Comparison of ENCODE assay signal across 18 cellular contexts in the genomic region with DNA sequence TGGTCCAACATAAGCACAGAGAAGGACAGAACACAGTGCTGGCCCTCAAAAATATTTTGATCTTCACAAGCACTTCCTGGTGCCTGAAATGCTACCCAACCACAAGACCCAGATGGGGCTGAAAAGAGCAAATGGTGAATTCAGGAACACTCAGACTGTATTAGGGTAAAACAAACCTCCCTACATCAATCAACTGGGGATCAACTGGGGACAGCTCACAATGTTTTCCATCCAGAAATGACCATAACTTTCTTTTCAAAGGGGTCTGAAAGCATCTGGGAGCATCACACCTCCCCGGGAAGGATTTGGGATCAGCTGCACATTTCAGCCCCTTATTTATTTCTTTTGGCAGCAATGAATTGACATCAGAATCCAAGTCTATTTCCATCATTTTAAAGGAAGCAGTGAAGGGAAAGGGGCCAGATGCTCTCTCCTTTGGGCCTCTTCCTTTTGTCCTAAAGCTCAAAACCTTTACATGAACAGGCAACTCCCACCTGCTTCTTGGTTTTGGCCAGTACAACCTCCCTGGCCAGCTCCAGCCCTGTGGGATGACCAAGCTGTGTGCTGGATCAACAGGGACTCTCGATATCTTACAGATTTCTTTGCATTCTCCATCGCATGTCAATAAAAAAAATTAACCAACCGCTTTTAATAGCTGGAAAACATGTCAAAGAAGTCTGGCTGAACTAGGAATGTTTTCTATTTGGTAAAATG. TPM values are rescaled to one million over a fixed set of nuclear protein-coding genes. Genes with fewer than 3 reads are reported as not detected.
DNase-seq lines count a peak whose midpoint lies in the region; ATAC-seq and TF ChIP-seq lines count a peak whose summit lies in the region.
"Had no signal": no experiment of that assay in that cellular context is flagged by ENCODE, and none has a peak within 500 bp of the region (broad histone marks: within the 10 kb centered on the region; RNA-seq: fewer than 3 reads in every experiment).

No MANE protein-coding gene starts in this region.

- H3K4me3 Mint-ChIP-seq in brain = no peak overlapping the region
- H3K4me3 Mint-ChIP-seq: B cell; CD8-positive, alpha-beta T cell; H9 had no signal

- H3K9me2 ChIP-seq in Karpas-422 (replicated peaks; ENCODE audit: insufficient read depth, low read length) = no peaks in the 10 kb centered on the region

- peak in 5 of 8 donors; percentile 18 to 43 (median 27) for ATAC-seq in heart right ventricle
- ATAC-seq: CD8-positive, alpha-beta T cell; GM12878 had no signal

- intact Hi-C loops in heart right ventricle (cut with DNase I) (loop anchor here in 1 of 10 donors (5.0 kb wide), 1 partner anchor 53 kb away; no protein-coding TSS in a partner anchor), uterus (cut with DNase I; ENCODE audit: low total_unique reads) (no loop called here), tibial artery (cut with DNase I; ENCODE audit: low total_unique reads) (no loop called here), ascending aorta (cut with DNase I) (no loop called here)

- 68 to 71% methylated on average over 4 of the region's 4 CpGs for WGBS in heart right ventricle, 2 donors

- TF ChIP-seq CTCF in heart right ventricle (IDR thresholded peaks at IDR 0.05) (no peak), right atrium auricular region (IDR thresholded peaks at IDR 0.05) (no peak), brain (conservative IDR thresholded peaks at IDR 0.05) (no peak), uterus (IDR thresholded peaks at IDR 0.05) (no peak), tibial artery (IDR thresholded peaks at IDR 0.05) (no peak), ascending aorta (IDR thresholded peaks at IDR 0.05) (no peak)

- peaks cover 8% of the 10 kb centered on the region for H3K36me3 Mint-ChIP-seq in brain
- H3K36me3 Mint-ChIP-seq: CD8-positive, alpha-beta T cell had no signal

- H3K27me3 ChIP-seq in heart right ventricle = no peaks in the 10 kb centered on the region
- no peaks in the 10 kb centered on the region for H3K27me3 ChIP-seq in right atrium auricular region
- no peaks in the 10 kb centered on the region for H3K27me3 ChIP-seq in Karpas-422 (ENCODE audit: low read length)
- H3K27me3 ChIP-seq in uterus = no peaks in the 10 kb centered on the region
- H3K27me3 ChIP-seq in tibial artery = peaks cover 0 to 4% of the 10 kb centered on the region in 2 donors
- no peaks in the 10 kb centered on the region for H3K27me3 ChIP-seq in ascending aorta
- H3K27me3 ChIP-seq: BLaER1 treated with 17β-estradiol and CSF1 and Interleukin-3, amounts not matched to agents 10 nM and 100 nM had no signal

- no peaks in the 10 kb centered on the region for H3K9me3 Mint-ChIP-seq in brain
- H3K9me3 Mint-ChIP-seq: CD8-positive, alpha-beta T cell; H9 had no signal

- H3K4me3 ChIP-seq in heart right ventricle (no peak overlapping the region), right atrium auricular region (no peak overlapping the region), Karpas-422 (ENCODE audit: low read length) (no peak overlapping the region), uterus (no peak overlapping the region), tibial artery (no peak overlapping the region), ascending aorta (no peak overlapping the region)
- H3K4me3 ChIP-seq: BLaER1 treated with 17β-estradiol and CSF1 and Interleukin-3, amounts not matched to agents 10 nM and 100 nM; GM12878 had no signal

- no peak for DNase-seq in heart right ventricle
- DNase-seq in right atrium auricular region (ENCODE audit: low spot score) = no peak
- DNase-seq in Karpas-422 = no peak
- no peak for DNase-seq in uterus
- DNase-seq in tibial artery = no peak
- DNase-seq in ascending aorta (ENCODE audit: low spot score in 2 of 2) = no peak
- DNase-seq: Calu3; CD8-positive, alpha-beta T cell; DMS 273 treated with DMSO at 0.1 percent for 48 hours; DMS53; DND-41; EL; H9; IMR-90 had no signal

- no peak for TF ChIP-seq POLR2A in uterus (IDR thresholded peaks at IDR 0.05)

- peak overlapping the region in 4 of 5 experiments; percentile 62 to 89 (median 76) for H3K27ac Mint-ChIP-seq in brain
- H3K27ac Mint-ChIP-seq: B cell; CD8-positive, alpha-beta T cell had no signal

- H3K9me3 ChIP-seq in heart right ventricle (no peaks in the 10 kb centered on the region), right atrium auricular region (no peaks in the 10 kb centered on the region), Karpas-422 (ENCODE audit: low read length) (no peaks in the 10 kb centered on the region), uterus (no peaks in the 10 kb centered on the region), tibial artery (no peaks in the 10 kb centered on the region), ascending aorta (no peaks in the 10 kb centered on the region)
- H3K9me3 ChIP-seq: BLaER1 treated with 17β-estradiol and CSF1 and Interleukin-3, amounts not matched to agents 10 nM and 100 nM had no signal

- no peaks in the 10 kb centered on the region for H3K36me3 ChIP-seq in heart right ventricle
- H3K36me3 ChIP-seq in right atrium auricular region = no peaks in the 10 kb centered on the region
- H3K36me3 ChIP-seq in Karpas-422 (ENCODE audit: insufficient read depth, low read length) = peaks cover 10% of the 10 kb centered on the region; the same call in 1 of the 2 replicates
- H3K36me3 ChIP-seq in uterus = no peaks in the 10 kb centered on the region
- H3K36me3 ChIP-seq in tibial artery = no peaks in the 10 kb centered on the region
- H3K36me3 ChIP-seq in ascending aorta = no peaks in the 10 kb centered on the region
- H3K36me3 ChIP-seq: BLaER1 treated with 17β-estradiol and CSF1 and Interleukin-3, amounts not matched to agents 10 nM and 100 nM had no signal

- H4K20me1 ChIP-seq in Karpas-422 (ENCODE audit: insufficient read depth, low read depth, low read length) = no peaks in the 10 kb centered on the region
- H4K20me1 ChIP-seq: BLaER1 treated with 17β-estradiol and CSF1 and Interleukin-3, amounts not matched to agents 10 nM and 100 nM had no signal

- peaks cover 0 to 15% (median 2%) of the 10 kb centered on the region in 9 donors for H3K4me1 ChIP-seq in heart right ventricle
- H3K4me1 ChIP-seq in right atrium auricular region = peaks cover 0 to 15% of the 10 kb centered on the region in 2 donors
- H3K4me1 ChIP-seq in Karpas-422 (ENCODE audit: low read length) = peaks cover 79% of the 10 kb centered on the region
- peaks cover 8 to 12% of the 10 kb centered on the region in 2 donors for H3K4me1 ChIP-seq in uterus
- no peaks in the 10 kb centered on the region for H3K4me1 ChIP-seq in tibial artery
- H3K4me1 ChIP-seq in ascending aorta = no peaks in the 10 kb centered on the region

- peak overlapping the region in 1 of 10 donors; percentile 0 for H3K27ac ChIP-seq in heart right ventricle
- H3K27ac ChIP-seq in right atrium auricular region = no peak overlapping the region
- peak overlapping the region; percentile 60 for H3K27ac ChIP-seq in Karpas-422 (ENCODE audit: low read length)
- peak overlapping the region; percentile 1 to 45 for H3K27ac ChIP-seq in uterus
- H3K27ac ChIP-seq in tibial artery = no peak overlapping the region
- no peak overlapping the region for H3K27ac ChIP-seq in ascending aorta
- H3K27ac ChIP-seq: BLaER1 treated with 17β-estradiol and CSF1 and Interleukin-3, amounts not matched to agents 10 nM and 100 nM had no signal

- no peak overlapping the region for H3K4me2 ChIP-seq in Karpas-422 (ENCODE audit: low read depth, low read length, poor library complexity, severe bottlenecking)

- peaks cover 65% of the 10 kb centered on the region for H3K4me1 Mint-ChIP-seq in brain

- no peak overlapping the region for H3K9ac ChIP-seq in Karpas-422 (ENCODE audit: low read length)
- H3K9ac ChIP-seq: BLaER1 treated with 17β-estradiol and CSF1 and Interleukin-3, amounts not matched to agents 10 nM and 100 nM had no signal

- no peaks in the 10 kb centered on the region for H3K27me3 Mint-ChIP-seq in brain
- H3K27me3 Mint-ChIP-seq: B cell had no signal

- H2AFZ ChIP-seq in Karpas-422 (ENCODE audit: low read length) = no peak overlapping the region

- H3K79me2 ChIP-seq in Karpas-422 (ENCODE audit: low read length) = peaks cover 76% of the 10 kb centered on the region

RNA-seq across cellular contexts. Expression of a gene that starts 45.6 kb away (rescaled TPM):
- total RNA-seq in heart right ventricle (1 to 10 TPM in 9 of 10 donors, under 1 TPM in 1; 0.52 to 5.9 (median 2.7) TPM), right atrium auricular region (1 to 10 TPM; 3.9 to 4.4 TPM), uterus (10 to 100 TPM in 3 of 4 donors, 1 to 10 TPM in 1; 7.1 to 35.5 (median 12.1) TPM), ascending aorta (24.6 TPM)
- polyA plus RNA-seq in heart right ventricle (under 1 TPM; 0.17 to 0.59 TPM), brain (ENCODE audit: insufficient read depth, low read depth, low replicate concordance) (5.1 TPM)
- 50.0 and 68.2 TPM in 2 replicates for total RNA-seq in Karpas-422 (2014; rRNA removed; shearing (Covaris generic); ENCODE audit: low replicate concordance)
- total RNA-seq: Calu3, IMR-90 had no signal

Comparison
In these comparisons a context has a peak if more than half of its experiments do, and no peak if none do; other contexts are left out.
1. H3K27ac ChIP-seq: peak in Karpas-422 (single experiment) and uterus (2 of 2); none in right atrium auricular region (0 of 2), tibial artery (0 of 2) and ascending aorta (0 of 2).